In the genomic region with DNA sequence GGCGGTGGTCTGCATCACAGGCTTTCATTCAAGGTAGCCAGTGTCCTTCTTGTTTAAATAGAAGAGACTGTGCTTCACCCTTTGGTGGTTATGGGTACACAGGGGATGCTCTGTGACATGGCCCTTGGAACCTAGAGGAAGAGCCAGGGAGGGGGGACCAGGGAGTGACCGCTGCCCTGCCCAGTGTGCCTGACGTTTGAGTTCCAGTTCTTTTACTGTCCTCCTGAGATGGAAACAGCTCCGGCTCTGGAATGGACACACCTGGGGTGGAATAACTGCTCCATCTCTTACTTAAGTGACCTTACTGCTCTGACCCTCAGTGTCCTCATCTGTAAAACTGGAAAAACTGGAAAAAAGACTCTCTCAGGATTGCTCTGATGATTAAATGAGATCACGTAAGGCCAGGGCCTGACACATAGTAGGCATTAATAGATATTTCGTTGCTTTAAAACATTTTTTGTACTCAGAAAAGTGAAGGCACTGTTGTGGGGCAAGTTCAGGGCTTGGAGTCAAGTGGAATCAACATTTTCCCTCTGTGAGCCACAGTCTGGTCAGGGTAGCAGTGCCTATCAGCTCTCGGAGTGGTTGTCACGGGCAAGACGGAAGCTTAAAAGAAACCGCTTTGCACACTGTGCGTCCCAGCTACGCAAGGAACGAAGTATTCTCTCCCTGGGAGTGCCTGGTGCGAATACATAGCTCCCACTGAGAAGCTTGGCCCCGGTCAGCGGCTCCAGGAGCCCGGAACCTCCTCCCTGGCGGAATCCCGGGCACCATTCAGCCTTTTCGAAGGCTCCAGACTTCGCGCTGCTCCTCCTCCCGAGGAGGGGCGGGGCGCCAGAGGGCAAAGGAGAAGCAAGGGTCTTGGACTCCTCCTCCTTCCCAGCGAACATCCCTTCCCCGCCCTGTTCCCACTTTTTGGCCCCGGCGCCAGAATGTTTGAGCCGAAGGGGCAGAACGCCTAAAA, we compare ENCODE assay signal across 10 cellular contexts. TPM values are rescaled to one million over a fixed set of nuclear protein-coding genes. Genes with fewer than 3 reads are reported as not detected.
DNase-seq lines count a peak whose midpoint lies in the region; ATAC-seq and TF ChIP-seq lines count a peak whose summit lies in the region.
"Had no signal": no experiment of that assay in that cellular context is flagged by ENCODE, and none has a peak within 500 bp of the region (broad histone marks: within the 10 kb centered on the region; RNA-seq: fewer than 3 reads in every experiment).

No MANE protein-coding gene starts in this region.

- peak overlapping the region; percentile 43 for H3K4me3 ChIP-seq in neural progenitor cell

- no peaks in the 10 kb centered on the region for H3K9me3 ChIP-seq in neural progenitor cell (ENCODE audit: low read depth)

- DNase-seq in NCI-H2029 (lab: John Stamatoyannopoulos, UW) (peak; percentile 24), NCI-H2029 treated with DMSO at 0.1 percent for 48 hours (lab: John Stamatoyannopoulos, UW) (no peak), neural progenitor cell (ENCODE audit: low spot score) (peak; percentile 95), KBM-7 (no peak), germinal center (ENCODE audit: low spot score) (no peak), NCI-H2081 (lab: John Stamatoyannopoulos, UW) (no peak)
- DNase-seq: activated CD4-positive, alpha-beta memory T cell treated with anti-CD3 and anti-CD28 coated beads, Interleukin-2, amount 10 ng/mL, durations not matched to agents 7 days and 5 days had no signal

- peaks cover 100% of the 10 kb centered on the region for H3K27me3 ChIP-seq in neural progenitor cell

- no peak overlapping the region for H3K9ac ChIP-seq in neural progenitor cell
- H3K9ac ChIP-seq: KMS-11 had no signal

- in situ Hi-C loops in KBM-7 (cut with MboI; ENCODE audit: low pct_unique_long_range_greater_than_20kb, low sequenced_read_pairs), result no loop called here

- ATAC-seq in HG02610 (IDR thresholded peaks at IDR 0.05; ENCODE audit: unreplicated experiment), result peak; percentile 56

- H3K27ac ChIP-seq in neural progenitor cell, result no peak overlapping the region
- H3K27ac ChIP-seq: KMS-11 had no signal

- no peaks in the 10 kb centered on the region for H3K36me3 Mint-ChIP-seq in dendritic cell treated with granulocyte-macrophage colony-stimulating factor and Interleukin-4, amounts not matched to agents 40 ng/mL and 50 ng/mL, for 4 days (ENCODE audit: low read depth)
- H3K36me3 Mint-ChIP-seq in neural progenitor cell, result no peaks in the 10 kb centered on the region

- peaks cover 91% of the 10 kb centered on the region for H3K27me3 Mint-ChIP-seq in dendritic cell treated with granulocyte-macrophage colony-stimulating factor and Interleukin-4, amounts not matched to agents 40 ng/mL and 50 ng/mL, for 4 days
- peaks cover 85% of the 10 kb centered on the region for H3K27me3 Mint-ChIP-seq in neural progenitor cell (ENCODE audit: insufficient read depth, low read depth)

- H3K27ac Mint-ChIP-seq in dendritic cell treated with granulocyte-macrophage colony-stimulating factor and Interleukin-4, amounts not matched to agents 40 ng/mL and 50 ng/mL, for 4 days, result peak overlapping the region; percentile 27
- no peak overlapping the region for H3K27ac Mint-ChIP-seq in neural progenitor cell
- H3K27ac Mint-ChIP-seq: activated CD4-positive, alpha-beta memory T cell treated with anti-CD3 and anti-CD28 coated beads, Interleukin-2, amount 10 ng/mL, durations not matched to agents 7 days and 5 days had no signal

- intact Hi-C loops in dendritic cell treated with granulocyte-macrophage colony-stimulating factor and Interleukin-4, amounts not matched to agents 40 ng/mL and 50 ng/mL, for 4 days (cut with micrococcal nuclease), result no loop called here

- no peaks in the 10 kb centered on the region for H3K9me3 Mint-ChIP-seq in dendritic cell treated with granulocyte-macrophage colony-stimulating factor and Interleukin-4, amounts not matched to agents 40 ng/mL and 50 ng/mL, for 4 days
- H3K9me3 Mint-ChIP-seq in neural progenitor cell, result peaks cover 2% of the 10 kb centered on the region
- H3K9me3 Mint-ChIP-seq: activated CD4-positive, alpha-beta memory T cell treated with anti-CD3 and anti-CD28 coated beads, Interleukin-2, amount 10 ng/mL, durations not matched to agents 7 days and 5 days had no signal

- TF ChIP-seq CTCF in neural progenitor cell (IDR thresholded peaks at IDR 0.05), result no peak

- H3K4me2 ChIP-seq in neural progenitor cell, result peak overlapping the region; percentile 78
- H3K4me2 ChIP-seq: KMS-11 had no signal

- peaks cover 19% of the 10 kb centered on the region for H3K4me1 Mint-ChIP-seq in dendritic cell treated with granulocyte-macrophage colony-stimulating factor and Interleukin-4, amounts not matched to agents 40 ng/mL and 50 ng/mL, for 4 days (ENCODE audit: low read depth)
- H3K4me1 Mint-ChIP-seq in neural progenitor cell, result peaks cover 19% of the 10 kb centered on the region

- peaks cover 16% of the 10 kb centered on the region for H3K4me1 ChIP-seq in neural progenitor cell

- H2AFZ ChIP-seq in neural progenitor cell (replicated peaks), result no peak overlapping the region

- H3K79me2 ChIP-seq in neural progenitor cell (ENCODE audit: low read depth), result no peaks in the 10 kb centered on the region

- H3K4me3 Mint-ChIP-seq in dendritic cell treated with granulocyte-macrophage colony-stimulating factor and Interleukin-4, amounts not matched to agents 40 ng/mL and 50 ng/mL, for 4 days, result peak overlapping the region; percentile 71
- H3K4me3 Mint-ChIP-seq in neural progenitor cell, result peak overlapping the region; percentile 61
- H3K4me3 Mint-ChIP-seq: activated CD4-positive, alpha-beta memory T cell treated with anti-CD3 and anti-CD28 coated beads, Interleukin-2, amount 10 ng/mL, durations not matched to agents 7 days and 5 days had no signal

- H3K36me3 ChIP-seq in neural progenitor cell, result no peaks in the 10 kb centered on the region

- H4K20me1 ChIP-seq in neural progenitor cell (ENCODE audit: low read depth), result peaks cover 76% of the 10 kb centered on the region

- H3F3A ChIP-seq in neural progenitor cell (ENCODE audit: low read depth), result peaks cover 30% of the 10 kb centered on the region

RNA-seq across cellular contexts. Expression of a gene that starts 5.8 kb away (rescaled TPM):
- 0.19 and 0.22 TPM in 2 replicates for total RNA-seq in neural progenitor cell (ENCODE audit: low replicate concordance)
- total RNA-seq: activated CD4-positive, alpha-beta memory T cell treated with anti-CD3 and anti-CD28 coated beads, Interleukin-2, amount 10 ng/mL, durations not matched to agents 7 days and 5 days had no signal

Comparison
In these comparisons a context has a peak if more than half of its experiments do, and no peak if none do; other contexts are left out.
1. DNase-seq: peak in NCI-H2029 (single experiment) and neural progenitor cell (single experiment); none in NCI-H2029 treated with DMSO at 0.1 percent for 48 hours (single experiment), KBM-7 (single experiment), germinal center (single experiment) and NCI-H2081 (0 of 2).